29 cellular contexts compared by ENCODE assay signal in the genomic region with DNA sequence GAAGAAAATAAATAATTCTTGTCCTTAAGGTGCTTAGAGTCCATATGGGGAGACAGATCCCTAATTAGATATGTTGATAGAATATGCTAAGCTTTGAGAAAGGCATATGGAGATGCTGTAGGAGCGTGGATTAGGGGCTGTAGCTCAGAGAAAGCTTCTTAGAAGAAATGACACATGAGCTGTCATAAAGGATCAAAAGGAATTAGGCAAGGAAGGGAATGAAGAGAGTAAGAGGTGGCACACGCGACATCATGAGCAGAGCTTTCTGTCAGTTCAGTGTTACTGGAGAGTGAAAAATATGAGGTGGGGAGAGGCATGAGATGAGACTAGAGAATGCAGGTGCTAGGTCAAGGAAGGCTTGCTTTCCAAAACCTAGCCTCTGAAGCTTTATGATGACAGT.
"Had no signal": no experiment of that assay in that cellular context is flagged by ENCODE, and none has a peak within 500 bp of the region (broad histone marks: within the 10 kb centered on the region; RNA-seq: fewer than 3 reads in every experiment).

No MANE protein-coding gene starts in this region.

- DNase-seq: activated CD4-positive, alpha-beta memory T cell treated with anti-CD3 and anti-CD28 coated beads, Interleukin-2, amount 10 ng/mL, durations not matched to agents 7 days and 5 days; activated CD4-positive, alpha-beta T cell treated with anti-CD3 and anti-CD28 coated beads for 36 hours; activated CD4-positive, alpha-beta T cell treated with anti-CD3 and anti-CD28 coated beads, Interleukin-2, amount 10 ng/mL, durations not matched to agents 24 days and 14 days; activated CD4-positive, alpha-beta T cell treated with anti-CD3 and anti-CD28 coated beads, Interleukin-2, amount 50 U/mL, for 4 hours; activated CD4-positive, CD25-positive, alpha-beta regulatory T cell; activated CD4-positive, CD25-positive, alpha-beta regulatory T cell treated with anti-CD3 and anti-CD28 coated beads, Interleukin-2, amount 50 U/mL, for 72 hours; activated effector memory CD4-positive, alpha-beta T cell treated with Interleukin-2 at 50 U/mL for 16 hours; activated gamma-delta T cell treated with Interleukin-2 at 50 U/mL for 16 hours; activated naive CD4-positive, alpha-beta T cell treated with anti-CD3 and anti-CD28 coated beads, Interleukin-2, amount 50 U/mL, for 16 hours; activated naive CD4-positive, alpha-beta T cell treated with Interleukin-2 at 50 U/mL for 16 hours; activated T-cell treated with anti-CD3 and anti-CD28 coated beads, Interleukin-2, amount 50 U/mL, for 4 hours; amniotic stem cell; anterior cingulate cortex; caudate nucleus; cerebellar nuclear complex; colonic mucosa; dorsolateral prefrontal cortex; effector memory CD4-positive, alpha-beta T cell; endodermal cell; foreskin fibroblast; head of caudate nucleus; hippocampal formation; T-helper 17 cell; T1000 had no signal

- H3K4me3 Mint-ChIP-seq: activated CD4-positive, alpha-beta memory T cell treated with anti-CD3 and anti-CD28 coated beads, Interleukin-2, amount 10 ng/mL, durations not matched to agents 7 days and 5 days; activated CD4-positive, alpha-beta T cell treated with anti-CD3 and anti-CD28 coated beads for 36 hours; activated CD4-positive, alpha-beta T cell treated with anti-CD3 and anti-CD28 coated beads, Interleukin-2, amount 10 ng/mL, durations not matched to agents 24 days and 14 days; activated naive CD8-positive, alpha-beta T cell; activated T-cell treated with anti-CD3 and anti-CD28 coated beads, Interleukin-2, amount 50 U/mL, for 4 hours; activated T-helper 17 cell treated with anti-CD3 and anti-CD28 coated beads, Interleukin-2, amount 50 U/mL, for 72 hours; dendritic cell treated with granulocyte-macrophage colony-stimulating factor and Interleukin-4, amounts not matched to agents 40 ng/mL and 50 ng/mL, for 4 days; endodermal cell; T-helper 17 cell; T-helper 2 cell treated with Interferon-gamma antibody and Interleukin-4, amounts not matched to agents 5 μg/mL and 100 μg/mL, for 36 hours had no signal

- ATAC-seq: activated CD4-positive, alpha-beta T cell treated with anti-CD3 and anti-CD28 coated beads for 36 hours; activated T-cell treated with anti-CD3 and anti-CD28 coated beads, Interleukin-2, amount 50 U/mL, for 4 hours; activated T-helper 17 cell treated with anti-CD3 and anti-CD28 coated beads, Interleukin-2, amount 50 U/mL, for 72 hours; esophagus mucosa; T-helper 17 cell had no signal

- H3K27me3 Mint-ChIP-seq: activated CD4-positive, alpha-beta memory T cell treated with anti-CD3 and anti-CD28 coated beads, Interleukin-2, amount 10 ng/mL, durations not matched to agents 7 days and 5 days; activated CD4-positive, alpha-beta T cell treated with anti-CD3 and anti-CD28 coated beads for 36 hours; activated CD4-positive, alpha-beta T cell treated with anti-CD3 and anti-CD28 coated beads, Interleukin-2, amount 10 ng/mL, durations not matched to agents 24 days and 14 days; activated naive CD8-positive, alpha-beta T cell; activated T-helper 17 cell treated with anti-CD3 and anti-CD28 coated beads, Interleukin-2, amount 50 U/mL, for 72 hours; dendritic cell treated with granulocyte-macrophage colony-stimulating factor and Interleukin-4, amounts not matched to agents 40 ng/mL and 50 ng/mL, for 4 days; T-helper 17 cell had no signal

- H3K27ac Mint-ChIP-seq: activated CD4-positive, alpha-beta memory T cell treated with anti-CD3 and anti-CD28 coated beads, Interleukin-2, amount 10 ng/mL, durations not matched to agents 7 days and 5 days; activated CD4-positive, alpha-beta T cell treated with anti-CD3 and anti-CD28 coated beads for 36 hours; activated CD4-positive, alpha-beta T cell treated with anti-CD3 and anti-CD28 coated beads, Interleukin-2, amount 10 ng/mL, durations not matched to agents 24 days and 14 days; activated naive CD8-positive, alpha-beta T cell; activated T-helper 17 cell treated with anti-CD3 and anti-CD28 coated beads, Interleukin-2, amount 50 U/mL, for 72 hours; dendritic cell treated with granulocyte-macrophage colony-stimulating factor and Interleukin-4, amounts not matched to agents 40 ng/mL and 50 ng/mL, for 4 days; endodermal cell; T-helper 17 cell; T-helper 2 cell treated with Interferon-gamma antibody and Interleukin-4, amounts not matched to agents 5 μg/mL and 100 μg/mL, for 36 hours had no signal

- H3K9me3 Mint-ChIP-seq: activated CD4-positive, alpha-beta memory T cell treated with anti-CD3 and anti-CD28 coated beads, Interleukin-2, amount 10 ng/mL, durations not matched to agents 7 days and 5 days; activated CD4-positive, alpha-beta T cell treated with anti-CD3 and anti-CD28 coated beads, Interleukin-2, amount 10 ng/mL, durations not matched to agents 24 days and 14 days; activated T-cell treated with anti-CD3 and anti-CD28 coated beads, Interleukin-2, amount 50 U/mL, for 4 hours; activated T-helper 17 cell treated with anti-CD3 and anti-CD28 coated beads, Interleukin-2, amount 50 U/mL, for 72 hours; dendritic cell treated with granulocyte-macrophage colony-stimulating factor and Interleukin-4, amounts not matched to agents 40 ng/mL and 50 ng/mL, for 4 days; endodermal cell; T-helper 2 cell treated with Interferon-gamma antibody and Interleukin-4, amounts not matched to agents 5 μg/mL and 100 μg/mL, for 36 hours had no signal

- H3K36me3 Mint-ChIP-seq: activated naive CD8-positive, alpha-beta T cell had no signal

- H3K4me1 Mint-ChIP-seq: activated CD4-positive, alpha-beta T cell treated with anti-CD3 and anti-CD28 coated beads for 36 hours; activated CD4-positive, alpha-beta T cell treated with anti-CD3 and anti-CD28 coated beads, Interleukin-2, amount 10 ng/mL, durations not matched to agents 24 days and 14 days; activated T-helper 17 cell treated with anti-CD3 and anti-CD28 coated beads, Interleukin-2, amount 50 U/mL, for 72 hours had no signal
